21 cellular contexts compared by ENCODE assay signal in the genomic region with DNA sequence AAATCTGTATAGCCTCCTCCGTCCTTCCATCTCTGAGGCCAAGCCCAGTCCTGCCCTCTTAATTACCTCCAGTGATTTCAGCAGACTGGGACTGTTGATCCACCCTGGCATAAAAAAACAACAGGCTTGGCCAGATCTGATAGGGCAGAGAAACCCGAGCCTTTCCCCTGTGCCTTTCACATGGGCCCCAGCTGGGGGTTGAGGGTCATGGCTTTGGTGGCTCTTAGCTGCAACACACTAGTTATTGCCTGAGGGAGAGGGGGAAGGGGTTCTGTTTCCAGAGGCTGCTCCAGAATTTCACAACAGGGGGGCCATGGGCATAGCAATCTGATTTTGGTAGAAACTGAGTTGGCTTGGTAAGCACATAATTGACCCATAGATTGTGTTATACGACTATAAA. TPM values are rescaled to one million over a fixed set of nuclear protein-coding genes. Genes with fewer than 3 reads are reported as not detected.
DNase-seq lines count a peak whose midpoint lies in the region; ATAC-seq, FAIRE-seq and TF ChIP-seq lines count a peak whose summit lies in the region.
"Had no signal": no experiment of that assay in that cellular context is flagged by ENCODE, and none has a peak within 500 bp of the region (broad histone marks: within the 10 kb centered on the region; RNA-seq: fewer than 3 reads in every experiment).

No MANE protein-coding gene starts in this region.

- H3K9me3 ChIP-seq in colonic mucosa = no peaks in the 10 kb centered on the region
- no peaks in the 10 kb centered on the region for H3K9me3 ChIP-seq in mucosa of descending colon
- H3K9me3 ChIP-seq: gastroesophageal sphincter, thoracic aorta had no signal

- FAIRE-seq in D721Med (lab: Jason Lieb, UNC) = no peak
- FAIRE-seq: A204.1, endometrium, islet of Langerhans had no signal

- intact Hi-C loops in colonic mucosa (cut with DNase I) = no loop called here
- intact Hi-C loops in mucosa of descending colon (cut with DNase I, micrococcal nuclease) = no loop called here

- H3K36me3 ChIP-seq in colonic mucosa = no peaks in the 10 kb centered on the region
- H3K36me3 ChIP-seq in mucosa of descending colon (ENCODE audit: low read depth) = no peaks in the 10 kb centered on the region
- H3K36me3 ChIP-seq: cardiac muscle cell, gastroesophageal sphincter, thoracic aorta had no signal

- peak overlapping the region; percentile 55 for H3K27ac ChIP-seq in colonic mucosa
- H3K27ac ChIP-seq: cardiac muscle cell, gastroesophageal sphincter, thoracic aorta had no signal

- no peak for TF ChIP-seq CTCF in colonic mucosa (IDR thresholded peaks at IDR 0.05)
- TF ChIP-seq CTCF in mucosa of descending colon (IDR thresholded peaks at IDR 0.05) = no peak
- no peak for TF ChIP-seq CTCF in D721Med (IDR thresholded peaks at IDR 0.05; ENCODE audit: insufficient read depth, missing control alignments)

- H3K4me1 ChIP-seq in colonic mucosa = no peaks in the 10 kb centered on the region
- H3K4me1 ChIP-seq in mucosa of descending colon (ENCODE audit: low read depth) = peaks cover 7% of the 10 kb centered on the region
- H3K4me1 ChIP-seq: gastroesophageal sphincter had no signal

- no peaks in the 10 kb centered on the region for H3K27me3 ChIP-seq in colonic mucosa
- H3K27me3 ChIP-seq: cardiac muscle cell had no signal

- peak; percentile 96 for ATAC-seq in mucosa of descending colon
- ATAC-seq: gastroesophageal sphincter had no signal

- peak overlapping the region in 1 of 2 donors; percentile 6 for H3K9ac ChIP-seq in colonic mucosa (ENCODE audit: low read depth in 2 of 2, low read length in 2 of 2)

- DNase-seq in DMS 273 (lab: John Stamatoyannopoulos, UW; ENCODE audit: unreplicated experiment) (peak; percentile 94), NCI-H2171 treated with DMSO at 0.1 percent for 48 hours (lab: John Stamatoyannopoulos, UW) (peak; percentile 85), colonic mucosa (peak; percentile 80), mucosa of descending colon (peak; percentile 66 to 73 (median 69)), HUDEP-2 (lab: John Stamatoyannopoulos, UW; ENCODE audit: unreplicated experiment in 76 of 76) (no peak), NCI-H1417 treated with DMSO at 0.1 percent for 48 hours (lab: John Stamatoyannopoulos, UW) (no peak), D721Med (ENCODE audit: insufficient read length, low spot score) (no peak)
- DNase-seq in stimulated activated naive CD4-positive, alpha-beta T cell treated with Interleukin-2 at 50 U/mL for 16 hours (lab: John Stamatoyannopoulos, UW) = no peak
- DNase-seq: activated CD4-positive, alpha-beta T cell treated with anti-CD3 and anti-CD28 coated beads, Interleukin-2, amount 10 ng/mL, durations not matched to agents 7 days and 5 days; activated naive CD8-positive, alpha-beta T cell treated with anti-CD3 and anti-CD28 coated beads, Interleukin-2, amount 10 ng/mL, durations not matched to agents 7 days and 5 days; activated T-cell treated with anti-CD3 and anti-CD28 coated beads, Interleukin-2, amount 50 U/mL, for 48 hours; CD4-positive, CD25-positive, alpha-beta regulatory T cell; GDM1; NCI-H2029 treated with DMSO at 0.1 percent for 48 hours; posterior cingulate gyrus had no signal

- H3K4me3 ChIP-seq in colonic mucosa (no peak overlapping the region), mucosa of descending colon (no peak overlapping the region)
- H3K4me3 ChIP-seq: cardiac muscle cell, gastroesophageal sphincter, thoracic aorta had no signal

RNA-seq across cellular contexts. Expression of a gene that starts 21.2 kb away (rescaled TPM):
- total RNA-seq in colonic mucosa (100 to 1,000 TPM; 114 to 190 TPM), mucosa of descending colon (100 to 1,000 TPM in 2 of 3 donors, 10 to 100 TPM in 1; 80.7 to 147 (median 125) TPM)

Comparison
In these comparisons a context has a peak if more than half of its experiments do, and no peak if none do; other contexts are left out.
1. DNase-seq: peak in DMS 273 (single experiment), NCI-H2171 treated with DMSO at 0.1 percent for 48 hours (single experiment), colonic mucosa (single experiment) and mucosa of descending colon (3 of 3); none in HUDEP-2 (0 of 76), stimulated activated naive CD4-positive, alpha-beta T cell treated with Interleukin-2 at 50 U/mL for 16 hours (single experiment), NCI-H1417 treated with DMSO at 0.1 percent for 48 hours (single experiment) and D721Med (single experiment).